In genomic region chr12:75722714-75723200, GRCh38 we compare ENCODE assay signal across 1 cellular context.
TF ChIP-seq lines count a peak whose summit lies in the region.

No MANE protein-coding gene starts in this region.

TF ChIP-seq in K562, 482 proteins besides CTCF, POLR2A, EP300 and RAD21 (continued from another document and continues in another):
- peak; percentile 79 for TF ChIP-seq GTF2E2 (tag; IDR thresholded peaks at IDR 0.05)
- TF ChIP-seq CBX3 (IDR thresholded peaks at IDR 0.05; ENCODE audit: borderline replicate concordance in 1 of 2, low read length in 2 of 2) = peak in 1 of 2 experiments; percentile 81; a peak in 1 of 3 replicates
- no peak for TF ChIP-seq MAZ (CRISPR knock-in tag; conservative IDR thresholded peaks at IDR 0.05 in 1 of 2, IDR thresholded peaks at IDR 0.05 in 1 of 2)
- peak; percentile 43 for TF ChIP-seq MAFF (IDR thresholded peaks at IDR 0.05; ENCODE audit: low read length)
- no peak for TF ChIP-seq POLR2B (IDR thresholded peaks at IDR 0.05; ENCODE audit: low read depth, partially characterized antibody)
- TF ChIP-seq SMARCA4 (IDR thresholded peaks at IDR 0.05) = peak; percentile 57; the same call in 1 of the 2 replicates
- TF ChIP-seq POLR2G (IDR thresholded peaks at IDR 0.05; ENCODE audit: low read depth, low read length) = no peak
- TF ChIP-seq UBTF (IDR thresholded peaks at IDR 0.05; ENCODE audit: borderline replicate concordance in 1 of 2, low read depth in 2 of 2, low read length in 2 of 2) = no peak
- TF ChIP-seq RFX1 (IDR thresholded peaks at IDR 0.05) = peak; percentile 57
- no peak for TF ChIP-seq E2F3 (CRISPR knock-in tag; IDR thresholded peaks at IDR 0.05)
- TF ChIP-seq MYC (IDR thresholded peaks at IDR 0.05; ENCODE audit: low read depth, low read length) = peak; percentile 77
- TF ChIP-seq MYC (CRISPR knock-in tag; IDR thresholded peaks at IDR 0.05; ENCODE audit: borderline replicate concordance, low read depth) = peak; percentile 55; the same call in 1 of the 2 replicates
- no peak for TF ChIP-seq RB1 (IDR thresholded peaks at IDR 0.05; ENCODE audit: low read depth)
- 0 out of 2 replicates have a peak, but pooled peaks have one; percentile 38 for TF ChIP-seq DPF2 (IDR thresholded peaks at IDR 0.05)
- no peak for TF ChIP-seq USF2 (CRISPR knock-in tag; IDR thresholded peaks at IDR 0.05)
- TF ChIP-seq ARID3B (CRISPR knock-in tag; IDR thresholded peaks at IDR 0.05; ENCODE audit: borderline replicate concordance) = no peak
- no peak for TF ChIP-seq ILF3 (IDR thresholded peaks at IDR 0.05; ENCODE audit: borderline replicate concordance)
- TF ChIP-seq STAT5B (CRISPR knock-in tag; IDR thresholded peaks at IDR 0.05) = no peak
- no peak for TF ChIP-seq ZNF124 (CRISPR knock-in tag; IDR thresholded peaks at IDR 0.05)
- TF ChIP-seq ZBTB12 (CRISPR knock-in tag; IDR thresholded peaks at IDR 0.05) = peak; percentile 40; the same call in 1 of the 2 replicates
- TF ChIP-seq SIN3A (IDR thresholded peaks at IDR 0.05; ENCODE audit: borderline replicate concordance in 2 of 2, control insufficient read depth in 1 of 2, low read depth in 2 of 2, low read length in 2 of 2) = no peak
- TF ChIP-seq ZNF76 (CRISPR knock-in tag; IDR thresholded peaks at IDR 0.05; ENCODE audit: borderline replicate concordance) = no peak
- TF ChIP-seq ZNF444 (CRISPR knock-in tag; IDR thresholded peaks at IDR 0.05) = no peak
- TF ChIP-seq ARNT (IDR thresholded peaks at IDR 0.05) = no peak
- peak; percentile 96 for TF ChIP-seq JUND (IDR thresholded peaks at IDR 0.05; ENCODE audit: borderline replicate concordance, low read depth, low read length)
- TF ChIP-seq JUND (tag; IDR thresholded peaks at IDR 0.05; ENCODE audit: borderline replicate concordance, low read depth, low read length) = peak; percentile 96
- TF ChIP-seq BRF1 (IDR thresholded peaks at IDR 0.05; ENCODE audit: borderline replicate concordance, extremely low read depth, insufficient read length) = no peak
- TF ChIP-seq BCL6 (CRISPR knock-in tag; IDR thresholded peaks at IDR 0.05) = no peak
- no peak for TF ChIP-seq ZNF830 (CRISPR knock-in tag; IDR thresholded peaks at IDR 0.05)
- no peak for TF ChIP-seq ZFP36 (IDR thresholded peaks at IDR 0.05; ENCODE audit: low read depth, low read length, partially characterized antibody)
- no peak for TF ChIP-seq ZBTB1 (CRISPR knock-in tag; IDR thresholded peaks at IDR 0.05; ENCODE audit: borderline replicate concordance, low read depth)
- peak; percentile 76 for TF ChIP-seq JUNB (CRISPR knock-in tag; conservative IDR thresholded peaks at IDR 0.05)
- TF ChIP-seq FOXJ3 (CRISPR knock-in tag; IDR thresholded peaks at IDR 0.05) = no peak
- no peak for TF ChIP-seq THRA (IDR thresholded peaks at IDR 0.05)
- no peak for TF ChIP-seq SMARCA5 (IDR thresholded peaks at IDR 0.05)
- TF ChIP-seq HIVEP1 (CRISPR knock-in tag; IDR thresholded peaks at IDR 0.05) = no peak
- no peak for TF ChIP-seq CBX1 (IDR thresholded peaks at IDR 0.05; ENCODE audit: low read depth)
- TF ChIP-seq MCM2 (IDR thresholded peaks at IDR 0.05; ENCODE audit: low read depth) = no peak
- no peak for TF ChIP-seq STAG1 (CRISPR knock-in tag; IDR thresholded peaks at IDR 0.05; ENCODE audit: borderline replicate concordance)
- TF ChIP-seq ZBED1 (IDR thresholded peaks at IDR 0.05) = no peak
- TF ChIP-seq CBX5 (IDR thresholded peaks at IDR 0.05; ENCODE audit: borderline replicate concordance, low read depth) = no peak
- TF ChIP-seq KLF6 (CRISPR knock-in tag; IDR thresholded peaks at IDR 0.05; ENCODE audit: borderline replicate concordance) = peak; percentile 31; the same call in 1 of the 2 replicates
- no peak for TF ChIP-seq NFIC (IDR thresholded peaks at IDR 0.05)
- TF ChIP-seq ZNF778 (CRISPR knock-in tag; IDR thresholded peaks at IDR 0.05) = no peak
- TF ChIP-seq E2F5 (CRISPR knock-in tag; IDR thresholded peaks at IDR 0.05) = no peak
- TF ChIP-seq SNIP1 (IDR thresholded peaks at IDR 0.05; ENCODE audit: low read depth) = no peak
- no peak for TF ChIP-seq NR2C2 (CRISPR knock-in tag; IDR thresholded peaks at IDR 0.05)
- peak; percentile 66 for TF ChIP-seq NR2C2 (tag; IDR thresholded peaks at IDR 0.05)
- TF ChIP-seq NONO (IDR thresholded peaks at IDR 0.05; ENCODE audit: low read depth in 2 of 2, low read length in 1 of 2) = no peak
- TF ChIP-seq ZNF639 (CRISPR knock-in tag; conservative IDR thresholded peaks at IDR 0.05 in 1 of 2, IDR thresholded peaks at IDR 0.05 in 1 of 2) = peak in 1 of 2 experiments; percentile 84; a peak in 2 of 4 replicates
- TF ChIP-seq EHMT2 (IDR thresholded peaks at IDR 0.05) = no peak
- TF ChIP-seq TAF9B (IDR thresholded peaks at IDR 0.05; ENCODE audit: partially characterized antibody) = no peak
- TF ChIP-seq ZBTB7A (IDR thresholded peaks at IDR 0.05; ENCODE audit: borderline replicate concordance, control insufficient read depth, low read depth, low read length) = no peak
- no peak for TF ChIP-seq ZNF146 (CRISPR knock-in tag; IDR thresholded peaks at IDR 0.05; ENCODE audit: unreplicated experiment)
- no peak for TF ChIP-seq ZNF511 (CRISPR knock-in tag; IDR thresholded peaks at IDR 0.05)
- TF ChIP-seq ZNF436 (CRISPR knock-in tag; IDR thresholded peaks at IDR 0.05) = no peak
- no peak for TF ChIP-seq POU5F1 (IDR thresholded peaks at IDR 0.05; ENCODE audit: borderline replicate concordance, low read depth, low read length, partially characterized antibody)
- peak; percentile 97 for TF ChIP-seq ZNF589 (CRISPR knock-in tag; IDR thresholded peaks at IDR 0.05; ENCODE audit: low read depth)
- peak; percentile 62 for TF ChIP-seq MAFG (tag; conservative IDR thresholded peaks at IDR 0.05)
- TF ChIP-seq ZNF431 (CRISPR knock-in tag; IDR thresholded peaks at IDR 0.05) = no peak
- TF ChIP-seq SUPT5H (IDR thresholded peaks at IDR 0.05) = no peak
- peak; percentile 29; the same call in 1 of the 2 replicates for TF ChIP-seq NFE2L1 (tag; IDR thresholded peaks at IDR 0.05; ENCODE audit: borderline replicate concordance, low read depth)
- TF ChIP-seq RBM22 (IDR thresholded peaks at IDR 0.05; ENCODE audit: low read depth, low read length, poor library complexity, severe bottlenecking) = no peak
- no peak for TF ChIP-seq TFAM (CRISPR knock-in tag; conservative IDR thresholded peaks at IDR 0.05)
- TF ChIP-seq TFE3 (CRISPR knock-in tag; IDR thresholded peaks at IDR 0.05) = no peak
- TF ChIP-seq POLR2AphosphoS2 (IDR thresholded peaks at IDR 0.05; ENCODE audit: low read length) = no peak
- peak; percentile 64 for TF ChIP-seq POLR2H (tag; IDR thresholded peaks at IDR 0.05; ENCODE audit: low read depth)
- TF ChIP-seq CEBPG (CRISPR knock-in tag; IDR thresholded peaks at IDR 0.05) = no peak
- peak in 1 of 2 experiments; percentile 62; a peak in 1 of 4 replicates for TF ChIP-seq CEBPG (tag; conservative IDR thresholded peaks at IDR 0.05 in 1 of 2, IDR thresholded peaks at IDR 0.05 in 1 of 2)
- peak; percentile 95 for TF ChIP-seq DMBX1 (CRISPR knock-in tag; IDR thresholded peaks at IDR 0.05; ENCODE audit: borderline replicate concordance)
